Comparison of ENCODE assay signal across 9 cellular contexts in the genomic region with DNA sequence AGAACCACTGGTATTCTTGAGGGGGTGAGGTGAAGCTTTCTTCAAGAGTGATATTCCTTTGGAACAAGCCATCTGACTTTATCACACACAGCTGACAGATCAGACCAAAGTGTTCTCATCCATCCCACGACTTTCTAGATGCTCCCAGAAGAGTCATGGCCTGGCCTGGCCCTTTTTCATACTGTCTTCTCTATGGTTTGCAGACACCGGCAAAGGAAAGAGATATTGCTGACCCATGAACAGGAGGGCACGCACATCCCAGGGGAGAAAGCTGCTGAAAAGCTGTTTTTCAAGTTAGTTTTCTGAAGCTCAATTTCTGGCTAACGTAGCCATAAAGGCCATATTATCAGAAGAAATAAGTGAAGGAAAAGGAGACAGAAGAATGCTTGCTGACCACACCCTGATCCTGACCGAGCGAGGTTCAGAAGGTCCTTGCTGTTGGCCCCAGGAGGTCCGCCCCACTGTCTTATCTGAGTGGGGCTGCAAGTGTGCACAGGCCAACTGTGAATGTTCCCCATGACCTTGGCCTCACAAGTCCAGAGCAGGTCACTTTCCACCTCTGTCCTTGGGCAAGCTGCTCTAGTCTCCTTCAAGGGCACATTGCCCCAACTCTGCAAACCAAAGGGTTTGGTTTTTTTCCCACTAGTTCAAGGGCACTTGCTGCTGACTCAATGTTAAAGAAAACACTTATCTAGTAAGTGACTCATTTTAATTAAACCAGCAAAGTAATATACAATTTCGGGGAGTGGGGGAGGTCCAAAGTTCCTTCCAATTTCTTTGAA. TPM values are rescaled to one million over a fixed set of nuclear protein-coding genes. Genes with fewer than 3 reads are reported as not detected.
DNase-seq lines count a peak whose midpoint lies in the region; ATAC-seq, FAIRE-seq and TF ChIP-seq lines count a peak whose summit lies in the region.
"Had no signal": no experiment of that assay in that cellular context is flagged by ENCODE, and none has a peak within 500 bp of the region (broad histone marks: within the 10 kb centered on the region; RNA-seq: fewer than 3 reads in every experiment).

No MANE protein-coding gene starts in this region.

- H3K27me3 ChIP-seq in suprapubic skin: no peaks in the 10 kb centered on the region

- 81% methylated on average over 8 of the region's 8 CpGs for WGBS in suprapubic skin

- no peaks in the 10 kb centered on the region for H3K9me3 Mint-ChIP-seq in activated T-cell treated with anti-CD3 and anti-CD28 coated beads, Interleukin-2, amount 50 U/mL, for 4 hours
- H3K9me3 Mint-ChIP-seq in activated T-helper 2 cell treated with anti-CD3 and anti-CD28 coated beads, Interferon-gamma antibody, Interleukin-2, Interleukin-4, amounts not matched to agents 10 μg/mL and 5 μg/mL and 100 μg/mL, durations not matched to agents 14 hours and 24 hours and 36 hours: no peaks in the 10 kb centered on the region

- TF ChIP-seq EP300 in suprapubic skin (IDR thresholded peaks at IDR 0.05): no peak

- no peaks in the 10 kb centered on the region for H3K36me3 ChIP-seq in suprapubic skin

- no peak for TF ChIP-seq CTCF in suprapubic skin (IDR thresholded peaks at IDR 0.05)

- ATAC-seq in activated T-cell treated with anti-CD3 and anti-CD28 coated beads, Interleukin-2, amount 50 U/mL, for 4 hours: peak in 1 of 2 donors; percentile 6
- ATAC-seq in left lobe of liver: no peak

- H3K4me1 ChIP-seq in suprapubic skin: peaks cover 83% of the 10 kb centered on the region

- H3K27ac Mint-ChIP-seq in activated T-helper 2 cell treated with anti-CD3 and anti-CD28 coated beads, Interferon-gamma antibody, Interleukin-2, Interleukin-4, amounts not matched to agents 10 μg/mL and 5 μg/mL and 100 μg/mL, durations not matched to agents 14 hours and 24 hours and 36 hours: peak overlapping the region; percentile 63

- H3K4me1 Mint-ChIP-seq in activated T-cell treated with anti-CD3 and anti-CD28 coated beads, Interleukin-2, amount 50 U/mL, for 4 hours (ENCODE audit: low read depth): peaks cover 64% of the 10 kb centered on the region
- peaks cover 32% of the 10 kb centered on the region for H3K4me1 Mint-ChIP-seq in activated T-helper 2 cell treated with anti-CD3 and anti-CD28 coated beads, Interferon-gamma antibody, Interleukin-2, Interleukin-4, amounts not matched to agents 10 μg/mL and 5 μg/mL and 100 μg/mL, durations not matched to agents 14 hours and 24 hours and 36 hours (ENCODE audit: low read depth)

- peak overlapping the region; percentile 92 for H3K4me3 ChIP-seq in suprapubic skin

- no peak for TF ChIP-seq POLR2A in suprapubic skin (IDR thresholded peaks at IDR 0.05)
- no peak for TF ChIP-seq POLR2A in H54 (IDR thresholded peaks at IDR 0.05; ENCODE audit: low read depth, low read length)

- intact Hi-C loops in activated T-helper 2 cell treated with anti-CD3 and anti-CD28 coated beads, Interferon-gamma antibody, Interleukin-2, Interleukin-4, amounts not matched to agents 10 μg/mL and 5 μg/mL and 100 μg/mL, durations not matched to agents 14 hours and 24 hours and 36 hours (cut with micrococcal nuclease): loop anchor here (2.0 to 5.0 kb wide), 5 partner anchors 106 to 1029 kb away; partner anchors contain the start of genes CST7 and PYGB

- H3K27ac ChIP-seq in suprapubic skin: peak overlapping the region; percentile 30

- FAIRE-seq in H54 (lab: Jason Lieb, UNC): no peak

- H3K36me3 Mint-ChIP-seq in activated T-cell treated with anti-CD3 and anti-CD28 coated beads, Interleukin-2, amount 50 U/mL, for 4 hours (ENCODE audit: insufficient read depth): peaks cover 2% of the 10 kb centered on the region
- H3K36me3 Mint-ChIP-seq in activated T-helper 2 cell treated with anti-CD3 and anti-CD28 coated beads, Interferon-gamma antibody, Interleukin-2, Interleukin-4, amounts not matched to agents 10 μg/mL and 5 μg/mL and 100 μg/mL, durations not matched to agents 14 hours and 24 hours and 36 hours (ENCODE audit: low read depth): peaks cover 16% of the 10 kb centered on the region

- DNase-seq in activated T-cell treated with anti-CD3 and anti-CD28 coated beads, Interleukin-2, amount 50 U/mL, for 4 hours: no peak
- DNase-seq in activated T-cell treated with anti-CD3 and anti-CD28 coated beads for 4 hours: no peak
- DNase-seq in activated T-helper 2 cell treated with anti-CD3 and anti-CD28 coated beads, Interferon-gamma antibody, Interleukin-2, Interleukin-4, amounts not matched to agents 10 μg/mL and 5 μg/mL and 100 μg/mL, durations not matched to agents 14 hours and 24 hours and 36 hours (ENCODE audit: low spot score): no peak
- peak; percentile 40 for DNase-seq in left lobe of liver (ENCODE audit: low spot score)
- DNase-seq in suprapubic skin (ENCODE audit: low spot score in 2 of 2): peak in 1 of 2 donors; percentile 50
- no peak for DNase-seq in cerebellar cortex (ENCODE audit: low spot score)
- no peak for DNase-seq in H54 (ENCODE audit: insufficient read length, low spot score)
- DNase-seq in activated CD4-positive, CD25-positive, alpha-beta regulatory T cell treated with anti-CD3 and anti-CD28 coated beads, Interleukin-2, amount 50 U/mL, for 72 hours: no peak

- H3K9me3 ChIP-seq in suprapubic skin: no peaks in the 10 kb centered on the region

- H3K4me3 Mint-ChIP-seq in activated T-cell treated with anti-CD3 and anti-CD28 coated beads, Interleukin-2, amount 50 U/mL, for 4 hours: peak overlapping the region; percentile 82
- H3K4me3 Mint-ChIP-seq in activated T-helper 2 cell treated with anti-CD3 and anti-CD28 coated beads, Interferon-gamma antibody, Interleukin-2, Interleukin-4, amounts not matched to agents 10 μg/mL and 5 μg/mL and 100 μg/mL, durations not matched to agents 14 hours and 24 hours and 36 hours (ENCODE audit: low read depth): peak overlapping the region; percentile 76

- H3K27me3 Mint-ChIP-seq in activated T-cell treated with anti-CD3 and anti-CD28 coated beads, Interleukin-2, amount 50 U/mL, for 4 hours (ENCODE audit: low read depth): no peaks in the 10 kb centered on the region
- H3K27me3 Mint-ChIP-seq in activated T-helper 2 cell treated with anti-CD3 and anti-CD28 coated beads, Interferon-gamma antibody, Interleukin-2, Interleukin-4, amounts not matched to agents 10 μg/mL and 5 μg/mL and 100 μg/mL, durations not matched to agents 14 hours and 24 hours and 36 hours (ENCODE audit: low read depth): peaks cover 7% of the 10 kb centered on the region

RNA-seq across cellular contexts. Expression of gene ACSS1, which starts 2.0 kb away (rescaled TPM):
- 1 to 10 TPM; 5.4 to 8.8 (median 8.0) TPM for total RNA-seq in activated T-cell treated with anti-CD3 and anti-CD28 coated beads, Interleukin-2, amount 50 U/mL, for 4 hours
- total RNA-seq in activated T-helper 2 cell treated with anti-CD3 and anti-CD28 coated beads, Interferon-gamma antibody, Interleukin-2, Interleukin-4, amounts not matched to agents 10 μg/mL and 5 μg/mL and 100 μg/mL, durations not matched to agents 14 hours and 24 hours and 36 hours: 15.1 and 15.5 TPM in 2 replicates
- total RNA-seq in left lobe of liver: 9.9 TPM
- total RNA-seq in suprapubic skin: 10 to 100 TPM; 29.0 to 80.0 (median 47.6) TPM

RNA-seq across cellular contexts. Expression of gene VSX1, which starts 26.0 kb away (rescaled TPM):
- total RNA-seq in activated T-cell treated with anti-CD3 and anti-CD28 coated beads, Interleukin-2, amount 50 U/mL, for 4 hours: not detected
- not detected in 2 replicates for total RNA-seq in activated T-helper 2 cell treated with anti-CD3 and anti-CD28 coated beads, Interferon-gamma antibody, Interleukin-2, Interleukin-4, amounts not matched to agents 10 μg/mL and 5 μg/mL and 100 μg/mL, durations not matched to agents 14 hours and 24 hours and 36 hours
- total RNA-seq in left lobe of liver (0.18 TPM), suprapubic skin (not detected)
- total RNA-seq: NCI-H460 had no signal
